Comparison of ENCODE assay signal across 11 cellular contexts in genomic region chr10:120606051-120606764, GRCh38.
DNase-seq lines count a peak whose midpoint lies in the region; ATAC-seq and TF ChIP-seq lines count a peak whose summit lies in the region.
"Had no signal": no experiment of that assay in that cellular context is flagged by ENCODE, and none has a peak within 500 bp of the region (broad histone marks: within the 10 kb centered on the region; RNA-seq: fewer than 3 reads in every experiment).

No MANE protein-coding gene starts in this region.

- H3K9me3 ChIP-seq in osteoblast (ENCODE audit: low read depth, low read length), result no peaks in the 10 kb centered on the region
- H3K9me3 ChIP-seq in spleen, result peaks cover 0 to 3% (median 0%) of the 10 kb centered on the region in 8 donors

- no peaks in the 10 kb centered on the region for H4K20me1 ChIP-seq in osteoblast (ENCODE audit: insufficient read depth, low read length)

- DNase-seq in foreskin keratinocyte (no peak), osteoblast (ENCODE audit: insufficient read length, low spot score, missing footprints) (no peak), spleen (no peak), amniotic stem cell (lab: John Stamatoyannopoulos, UW) (no peak)
- no peak for DNase-seq in activated CD8-positive, alpha-beta memory T cell treated with anti-CD3 and anti-CD28 coated beads for 24 hours
- DNase-seq: immature natural killer cell, NCI-H774, SW 1271 had no signal

- TF ChIP-seq POLR2A in spleen (IDR thresholded peaks at IDR 0.05), result no peak

- H3K79me2 ChIP-seq in osteoblast (ENCODE audit: insufficient read depth, low read length), result no peaks in the 10 kb centered on the region

- no peak overlapping the region for H2AFZ ChIP-seq in osteoblast (ENCODE audit: low read length)

- H3K27me3 ChIP-seq in foreskin keratinocyte (no peaks in the 10 kb centered on the region), osteoblast (ENCODE audit: insufficient read depth, low read length) (no peaks in the 10 kb centered on the region), spleen (replicated peaks in 1 of 7) (no peaks in the 10 kb centered on the region)

- TF ChIP-seq CTCF in foreskin keratinocyte (conservative IDR thresholded peaks at IDR 0.05) (no peak), osteoblast (IDR thresholded peaks at IDR 0.05; ENCODE audit: extremely low read depth, low read depth, low read length) (no peak), spleen (IDR thresholded peaks at IDR 0.05 in 8 of 11, conservative IDR thresholded peaks at IDR 0.05 in 3 of 11) (no peak)

- no peak overlapping the region for H3K4me2 ChIP-seq in osteoblast (ENCODE audit: insufficient read depth, low read length)

- H3K36me3 ChIP-seq in osteoblast (ENCODE audit: insufficient read depth, low read length) (no peaks in the 10 kb centered on the region), spleen (no peaks in the 10 kb centered on the region)

- intact Hi-C loops in spleen (cut with DNase I; ENCODE audit: low total_unique reads), result no loop called here

- H3K27ac ChIP-seq in foreskin keratinocyte (peak overlapping the region; percentile 19), osteoblast (ENCODE audit: low read depth, low read length) (no peak overlapping the region), spleen (no peak overlapping the region)

- H3K4me1 ChIP-seq in foreskin keratinocyte (peaks cover 10% of the 10 kb centered on the region), osteoblast (ENCODE audit: insufficient read depth, low read length) (peaks cover 12% of the 10 kb centered on the region), spleen (no peaks in the 10 kb centered on the region)

- 63 to 84% (median 63%) methylated on average over 5 of the region's 5 CpGs for WGBS in spleen, 5 donors

- H3K4me3 ChIP-seq in osteoblast (ENCODE audit: insufficient read depth, low read length) (no peak overlapping the region), spleen (no peak overlapping the region)

- ATAC-seq in GM19023 (IDR thresholded peaks at IDR 0.05; ENCODE audit: unreplicated experiment) (peak; percentile 64), GM21737 (IDR thresholded peaks at IDR 0.05; ENCODE audit: unreplicated experiment) (peak; percentile 72), HG03139 (IDR thresholded peaks at IDR 0.05; ENCODE audit: unreplicated experiment) (peak; percentile 55), foreskin keratinocyte (no peak)
